Comparison of ENCODE assay signal across 22 cellular contexts in the genomic region with DNA sequence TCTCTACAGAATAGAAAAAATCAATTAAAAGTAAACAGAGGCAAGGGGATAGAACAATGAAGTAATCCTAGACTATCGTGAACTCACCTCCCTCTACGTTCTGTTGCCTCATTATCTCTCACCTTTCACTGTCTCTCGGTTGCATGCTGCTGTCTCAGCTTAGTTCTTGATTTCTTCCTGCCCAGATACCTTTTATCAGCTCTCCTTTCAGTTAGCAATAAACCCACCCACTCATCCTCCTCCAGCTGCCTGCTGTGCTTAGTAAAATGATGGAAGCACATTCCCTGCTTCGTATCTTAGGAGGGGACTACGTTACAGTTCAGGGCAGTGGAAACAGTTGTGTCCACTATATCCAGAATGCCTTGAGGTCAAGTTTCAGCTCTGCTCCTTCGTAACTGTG.
A peak's percentile ranks its signal among the peaks of the same experiment; 100 is the strongest.
DNase-seq lines count a peak whose midpoint lies in the region; ATAC-seq, FAIRE-seq and TF ChIP-seq lines count a peak whose summit lies in the region.
"Had no signal": no experiment of that assay in that cellular context is flagged by ENCODE, and none has a peak within 500 bp of the region (broad histone marks: within the 10 kb centered on the region; RNA-seq: fewer than 3 reads in every experiment).

No MANE protein-coding gene starts in this region.

- ATAC-seq in GM18907 (IDR thresholded peaks at IDR 0.05; ENCODE audit: unreplicated experiment) (no peak), HG03135 (IDR thresholded peaks at IDR 0.05; ENCODE audit: unreplicated experiment) (no peak)
- ATAC-seq: A549, K562 had no signal

- no peak for DNase-seq in cardiac muscle cell (ENCODE audit: low read depth in 1 of 2, low spot score in 1 of 2)
- DNase-seq in right atrium auricular region (ENCODE audit: low spot score) = no peak
- peak; percentile 11 for DNase-seq in iPS-NIHi7 (ENCODE audit: extremely low spot score)
- DNase-seq in nephron progenitor cell = no peak
- DNase-seq in GM12892 (ENCODE audit: insufficient read length) = no peak
- DNase-seq: AML-193; Caco-2; CD4-positive, alpha-beta T cell; HCEC 1CT; IMR-90 had no signal

- H3K27me3 Mint-ChIP-seq in nephron progenitor cell (ENCODE audit: low read depth, poor library complexity) = peaks cover 3% of the 10 kb centered on the region
- H3K27me3 Mint-ChIP-seq: CD4-positive, alpha-beta T cell had no signal

- peaks cover 8% of the 10 kb centered on the region for H3K4me1 Mint-ChIP-seq in nephron progenitor cell

- no peaks in the 10 kb centered on the region for H3K36me3 ChIP-seq in cardiac muscle cell
- no peaks in the 10 kb centered on the region for H3K36me3 ChIP-seq in right atrium auricular region

- H3K9me3 Mint-ChIP-seq in nephron progenitor cell = no peaks in the 10 kb centered on the region

- H3K9me3 ChIP-seq in cardiac muscle cell (ENCODE audit: low read depth) (no peaks in the 10 kb centered on the region), right atrium auricular region (no peaks in the 10 kb centered on the region)
- H3K9me3 ChIP-seq: A549, Caco-2 had no signal

- no peaks in the 10 kb centered on the region for H3K27me3 ChIP-seq in cardiac muscle cell
- no peaks in the 10 kb centered on the region for H3K27me3 ChIP-seq in right atrium auricular region

- no peak for TF ChIP-seq POLR2A in GM12892 (IDR thresholded peaks at IDR 0.05; ENCODE audit: low read depth, low read length)

- H3K27ac Mint-ChIP-seq in nephron progenitor cell = peak overlapping the region; percentile 26
- H3K27ac Mint-ChIP-seq: CD4-positive, alpha-beta T cell had no signal

- H3K4me3 Mint-ChIP-seq in nephron progenitor cell = no peak overlapping the region
- H3K4me3 Mint-ChIP-seq: CD4-positive, alpha-beta T cell had no signal

- H3K4me3 ChIP-seq in cardiac muscle cell (no peak overlapping the region), right atrium auricular region (no peak overlapping the region)
- H3K4me3 ChIP-seq: A549, K562 had no signal

- H3K36me3 Mint-ChIP-seq in nephron progenitor cell (ENCODE audit: low read depth) = no peaks in the 10 kb centered on the region

- H3K4me1 ChIP-seq in cardiac muscle cell (ENCODE audit: low read depth) = peaks cover 9% of the 10 kb centered on the region
- H3K4me1 ChIP-seq in right atrium auricular region = no peaks in the 10 kb centered on the region
- H3K4me1 ChIP-seq: A549, Caco-2 had no signal

- peak overlapping the region; percentile 57 for H3K27ac ChIP-seq in cardiac muscle cell
- H3K27ac ChIP-seq in right atrium auricular region = no peak overlapping the region
- H3K27ac ChIP-seq: 22Rv1, A549, C4-2B had no signal

- TF ChIP-seq CTCF in cardiac muscle cell (IDR thresholded peaks at IDR 0.05; ENCODE audit: low read depth, low read length) (no peak), right atrium auricular region (IDR thresholded peaks at IDR 0.05) (no peak), nephron progenitor cell (IDR thresholded peaks at IDR 0.05) (no peak)

- no peak for FAIRE-seq in GM12892 (lab: Jason Lieb, UNC)
- FAIRE-seq: A549, D721Med, G401.6, GM12891, GM18507, H54, HTR-8/SVneo, K562 had no signal
